1 cellular context compared by ENCODE assay signal in the genomic region with DNA sequence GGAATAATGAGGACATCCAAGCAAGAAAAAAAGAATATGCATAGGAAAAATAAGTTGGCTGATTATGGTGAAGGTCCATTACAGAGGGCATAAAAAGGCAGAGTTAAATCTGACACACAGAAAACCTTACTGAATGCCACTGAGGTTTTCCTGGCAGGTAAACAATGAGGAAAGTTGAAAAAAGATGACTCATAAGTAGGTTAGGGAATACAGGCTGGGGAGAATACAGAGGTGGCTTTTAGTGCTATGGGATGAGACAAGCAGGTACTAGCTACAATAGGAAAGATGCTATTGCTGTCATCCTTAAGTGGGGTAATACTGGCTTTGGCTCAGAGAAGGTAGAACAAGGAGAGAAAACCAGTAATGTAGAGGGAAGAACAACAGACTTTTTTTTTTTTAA.
TF ChIP-seq lines count a peak whose summit lies in the region.

No MANE protein-coding gene starts in this region.

TF ChIP-seq in SK-N-SH treated with all-trans-retinoic acid at 6 μM for 48 hours, 23 proteins besides CTCF, POLR2A, EP300 and RAD21 (continued from another document):
- TF ChIP-seq, protein P1, sequence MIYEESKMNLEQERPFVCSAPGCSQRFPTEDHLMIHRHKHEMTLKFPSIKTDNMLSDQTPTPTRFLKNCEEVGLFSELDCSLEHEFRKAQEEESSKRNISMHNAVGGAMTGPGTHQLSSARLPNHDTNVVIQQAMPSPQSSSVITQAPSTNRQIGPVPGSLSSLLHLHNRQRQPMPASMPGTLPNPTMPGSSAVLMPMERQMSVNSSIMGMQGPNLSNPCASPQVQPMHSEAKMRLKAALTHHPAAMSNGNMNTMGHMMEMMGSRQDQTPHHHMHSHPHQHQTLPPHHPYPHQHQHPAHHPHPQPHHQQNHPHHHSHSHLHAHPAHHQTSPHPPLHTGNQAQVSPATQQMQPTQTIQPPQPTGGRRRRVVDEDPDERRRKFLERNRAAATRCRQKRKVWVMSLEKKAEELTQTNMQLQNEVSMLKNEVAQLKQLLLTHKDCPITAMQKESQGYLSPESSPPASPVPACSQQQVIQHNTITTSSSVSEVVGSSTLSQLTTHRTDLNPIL (CRISPR knock-in tag; IDR thresholded peaks at IDR 0.05; ENCODE audit: low read depth): no peak
- TF ChIP-seq CSDC2 (CRISPR knock-in tag; IDR thresholded peaks at IDR 0.05): no peak
- TF ChIP-seq OSR1 (CRISPR knock-in tag; IDR thresholded peaks at IDR 0.05): no peak
- TF ChIP-seq, protein P2, sequence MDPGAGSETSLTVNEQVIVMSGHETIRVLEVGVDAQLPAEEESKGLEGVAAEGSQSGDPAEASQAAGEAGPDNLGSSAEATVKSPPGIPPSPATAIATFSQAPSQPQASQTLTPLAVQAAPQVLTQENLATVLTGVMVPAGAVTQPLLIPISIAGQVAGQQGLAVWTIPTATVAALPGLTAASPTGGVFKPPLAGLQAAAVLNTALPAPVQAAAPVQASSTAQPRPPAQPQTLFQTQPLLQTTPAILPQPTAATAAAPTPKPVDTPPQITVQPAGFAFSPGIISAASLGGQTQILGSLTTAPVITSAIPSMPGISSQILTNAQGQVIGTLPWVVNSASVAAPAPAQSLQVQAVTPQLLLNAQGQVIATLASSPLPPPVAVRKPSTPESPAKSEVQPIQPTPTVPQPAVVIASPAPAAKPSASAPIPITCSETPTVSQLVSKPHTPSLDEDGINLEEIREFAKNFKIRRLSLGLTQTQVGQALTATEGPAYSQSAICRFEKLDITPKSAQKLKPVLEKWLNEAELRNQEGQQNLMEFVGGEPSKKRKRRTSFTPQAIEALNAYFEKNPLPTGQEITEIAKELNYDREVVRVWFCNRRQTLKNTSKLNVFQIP (CRISPR knock-in tag; IDR thresholded peaks at IDR 0.05; ENCODE audit: borderline replicate concordance, low read depth): no peak
- TF ChIP-seq RARB (CRISPR knock-in tag; IDR thresholded peaks at IDR 0.05): no peak
- TF ChIP-seq ESRRG (CRISPR knock-in tag; IDR thresholded peaks at IDR 0.05): no peak
- no peak for TF ChIP-seq ZNF8 (CRISPR knock-in tag; IDR thresholded peaks at IDR 0.05)
- no peak for TF ChIP-seq ISL1 (CRISPR knock-in tag; IDR thresholded peaks at IDR 0.05)
- no peak for TF ChIP-seq TOX (CRISPR knock-in tag; IDR thresholded peaks at IDR 0.05; ENCODE audit: borderline replicate concordance)
- TF ChIP-seq ZFP3 (CRISPR knock-in tag; IDR thresholded peaks at IDR 0.05): no peak
- TF ChIP-seq BACH2 (CRISPR knock-in tag; IDR thresholded peaks at IDR 0.05; ENCODE audit: borderline replicate concordance): no peak
- no peak for TF ChIP-seq ZC3H10 (CRISPR knock-in tag; IDR thresholded peaks at IDR 0.05)
- no peak for TF ChIP-seq ARNTL (CRISPR knock-in tag; IDR thresholded peaks at IDR 0.05; ENCODE audit: borderline replicate concordance, low read depth)
- no peak for TF ChIP-seq TCF4 (CRISPR knock-in tag; IDR thresholded peaks at IDR 0.05; ENCODE audit: borderline replicate concordance)
